ENCODE assay signal across 1 cellular context in genomic region chr21:32481875-32482408, GRCh38.
TF ChIP-seq lines count a peak whose summit lies in the region.

No MANE protein-coding gene starts in this region.

TF ChIP-seq in GM23338, 12 proteins besides CTCF, POLR2A, EP300 and RAD21 (continued from another document):
- no peak for TF ChIP-seq EZH2phosphoT487 (IDR thresholded peaks at IDR 0.05; ENCODE audit: unreplicated experiment)
